ENCODE assay signal across 26 cellular contexts in genomic region chr2:10824191-10824590, GRCh38.
"Had no signal": no experiment of that assay in that cellular context is flagged by ENCODE, and none has a peak within 500 bp of the region (broad histone marks: within the 10 kb centered on the region; RNA-seq: fewer than 3 reads in every experiment).

No MANE protein-coding gene starts in this region.

- H3K4me3 ChIP-seq: coronary artery, esophagus squamous epithelium, gastrocnemius medialis, heart right ventricle, left lung, lower lobe of right lung had no signal

- ATAC-seq: effector memory CD8-positive, alpha-beta T cell; esophagus mucosa; gastrocnemius medialis; heart right ventricle; left cardiac atrium; left lung; left ventricle myocardium superior; lower lobe of right lung had no signal

- H3K27ac ChIP-seq: coronary artery, epithelial cell of prostate, esophagus squamous epithelium, gastrocnemius medialis, heart right ventricle, left lung, lower lobe of right lung had no signal

- FAIRE-seq: colon, endometrium, islet of Langerhans, keratinocyte had no signal

- DNase-seq: effector CD8-positive, alpha-beta T cell; effector memory CD8-positive, alpha-beta T cell; endodermal cell; erythroblast; esophagus squamous epithelium; foreskin fibroblast; foreskin melanocyte; gastrocnemius medialis; glutamatergic neuron; head of caudate nucleus; heart right ventricle; hippocampal formation; left cardiac atrium; left lung; left ventricle myocardium superior; lower lobe of right lung; mesendoderm; midbrain; naive B cell had no signal

- H3K4me1 ChIP-seq: esophagus squamous epithelium, gastrocnemius medialis, lower lobe of right lung had no signal

- H3K36me3 ChIP-seq: esophagus squamous epithelium, gastrocnemius medialis, heart right ventricle, left lung, lower lobe of right lung had no signal

- H3K9me3 ChIP-seq: esophagus squamous epithelium, gastrocnemius medialis, left lung, lower lobe of right lung had no signal
